Comparison of ENCODE assay signal across 10 cellular contexts in genomic region chr2:169095631-169096105, GRCh38. TPM values are rescaled to one million over a fixed set of nuclear protein-coding genes. Genes with fewer than 3 reads are reported as not detected.
DNase-seq lines count a peak whose midpoint lies in the region; ATAC-seq, FAIRE-seq and TF ChIP-seq lines count a peak whose summit lies in the region.
"Had no signal": no experiment of that assay in that cellular context is flagged by ENCODE, and none has a peak within 500 bp of the region (broad histone marks: within the 10 kb centered on the region; RNA-seq: fewer than 3 reads in every experiment).

No MANE protein-coding gene starts in this region.

- peak overlapping the region; percentile 74 for H3K27ac ChIP-seq in ACC112 (ENCODE audit: low read depth, low read length)
- no peak overlapping the region for H3K27ac ChIP-seq in SK-N-SH (ENCODE audit: low read depth in 2 of 2, low read length in 1 of 2)
- H3K27ac ChIP-seq: cardiac muscle cell had no signal

- H2AFZ ChIP-seq in ACC112 (ENCODE audit: low read length, unreplicated experiment) (no peak overlapping the region), SK-N-SH (ENCODE audit: low read depth) (no peak overlapping the region)

- intact Hi-C loops in posterior vena cava (cut with DNase I) = no loop called here

- peak in 1 of 2 experiments; percentile 19; a peak in 1 of 4 replicates for TF ChIP-seq EP300 in SK-N-SH (IDR thresholded peaks at IDR 0.05; ENCODE audit: borderline replicate concordance in 1 of 2, low read depth in 1 of 2, low read length in 1 of 2)

- POLR2A ChIA-PET in SK-N-SH (lab: Yijun Ruan, JAX) = no interaction called here

- H3K9ac ChIP-seq in SK-N-SH = no peak overlapping the region

- H3K4me3 ChIP-seq in ACC112 (ENCODE audit: low read depth, low read length) (peak overlapping the region; percentile 60), SK-N-SH (ENCODE audit: low read depth in 2 of 2, low read length in 1 of 2) (no peak overlapping the region; a peak in 1 of 4 replicates), fibroblast of pulmonary artery (replicated peaks; ENCODE audit: low read depth, low read length) (no peak overlapping the region)
- H3K4me3 ChIP-seq: cardiac muscle cell, skin epidermis had no signal

- FAIRE-seq in H54 (lab: Jason Lieb, UNC) = peak; percentile 93

- no peak for TF ChIP-seq CTCF in SK-N-SH (IDR thresholded peaks at IDR 0.05)
- no peak for TF ChIP-seq CTCF in fibroblast of pulmonary artery (IDR thresholded peaks at IDR 0.05; ENCODE audit: low read length, missing control alignments)

- H3K9me3 ChIP-seq in SK-N-SH = no peaks in the 10 kb centered on the region

- H3K27me3 ChIP-seq in ACC112 (ENCODE audit: insufficient read depth, low read length) (no peaks in the 10 kb centered on the region), SK-N-SH (ENCODE audit: insufficient read depth) (no peaks in the 10 kb centered on the region)
- H3K27me3 ChIP-seq: cardiac muscle cell had no signal

- TF ChIP-seq RAD21 in SK-N-SH (IDR thresholded peaks at IDR 0.05; ENCODE audit: low read length) = no peak

- H4K20me1 ChIP-seq in SK-N-SH (ENCODE audit: insufficient read depth) = no peaks in the 10 kb centered on the region

- H3K36me3 ChIP-seq in ACC112 (ENCODE audit: insufficient read depth, low read length) (no peaks in the 10 kb centered on the region), SK-N-SH (replicated peaks in 1 of 2; ENCODE audit: control insufficient read depth in 1 of 2, insufficient read depth in 2 of 2, low read length in 1 of 2) (no peaks in the 10 kb centered on the region)
- H3K36me3 ChIP-seq: cardiac muscle cell had no signal

- ATAC-seq in GM21619 (IDR thresholded peaks at IDR 0.05; ENCODE audit: unreplicated experiment) = no peak
- ATAC-seq in HG02840 (IDR thresholded peaks at IDR 0.05; ENCODE audit: low FRiP score, unreplicated experiment) = no peak

- DNase-seq in H54 (ENCODE audit: insufficient read length, low spot score) = peak; percentile 42
- no peak for DNase-seq in SK-N-SH
- DNase-seq in fibroblast of pulmonary artery (ENCODE audit: low read depth) = peak; percentile 96
- no peak for DNase-seq in globus pallidus (ENCODE audit: low spot score)
- DNase-seq in posterior vena cava (ENCODE audit: low spot score) = no peak

- no peaks in the 10 kb centered on the region for H3K79me2 ChIP-seq in ACC112 (ENCODE audit: control insufficient read depth, insufficient read depth, low read length, unreplicated experiment)
- no peaks in the 10 kb centered on the region for H3K79me2 ChIP-seq in SK-N-SH (ENCODE audit: insufficient read depth)

- CTCF ChIA-PET in SK-N-SH (lab: Yijun Ruan, JAX) = interaction anchor here (1.1 to 2.8 kb wide), 4 partner anchors 14 to 126 kb away, joined by 3 to 14 read pairs (median 5); no protein-coding TSS in a partner anchor

- H3K9me2 ChIP-seq in SK-N-SH = no peaks in the 10 kb centered on the region

- H3K4me1 ChIP-seq in ACC112 (ENCODE audit: control insufficient read depth, insufficient read depth, low read length, unreplicated experiment) = peaks cover 49% of the 10 kb centered on the region
- no peaks in the 10 kb centered on the region for H3K4me1 ChIP-seq in SK-N-SH (ENCODE audit: control insufficient read depth in 1 of 2, insufficient read depth in 2 of 2, low read depth in 1 of 2, low read length in 1 of 2)

- 37% methylated on average over 5 of the region's 5 CpGs for WGBS in SK-N-SH (ENCODE audit: low lambda C conversion rate)

- H3F3A ChIP-seq in SK-N-SH (replicated peaks; ENCODE audit: insufficient read depth) = no peaks in the 10 kb centered on the region

- peak overlapping the region; percentile 64; the same call in 1 of the 2 replicates for H3K4me2 ChIP-seq in SK-N-SH

- TF ChIP-seq POLR2A in H54 (IDR thresholded peaks at IDR 0.05; ENCODE audit: low read depth, low read length) = no peak

TF ChIP-seq in SK-N-SH, 30 proteins besides CTCF, POLR2A, EP300 and RAD21:
- TF ChIP-seq, protein P1, sequence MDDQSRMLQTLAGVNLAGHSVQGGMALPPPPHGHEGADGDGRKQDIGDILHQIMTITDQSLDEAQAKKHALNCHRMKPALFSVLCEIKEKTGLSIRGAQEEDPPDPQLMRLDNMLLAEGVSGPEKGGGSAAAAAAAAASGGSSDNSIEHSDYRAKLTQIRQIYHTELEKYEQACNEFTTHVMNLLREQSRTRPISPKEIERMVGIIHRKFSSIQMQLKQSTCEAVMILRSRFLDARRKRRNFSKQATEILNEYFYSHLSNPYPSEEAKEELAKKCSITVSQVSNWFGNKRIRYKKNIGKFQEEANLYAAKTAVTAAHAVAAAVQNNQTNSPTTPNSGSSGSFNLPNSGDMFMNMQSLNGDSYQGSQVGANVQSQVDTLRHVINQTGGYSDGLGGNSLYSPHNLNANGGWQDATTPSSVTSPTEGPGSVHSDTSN (IDR thresholded peaks at IDR 0.05) = peak; percentile 43; the same call in 1 of the 2 replicates
- no peak for TF ChIP-seq GABPA (IDR thresholded peaks at IDR 0.05; ENCODE audit: low read depth)
- TF ChIP-seq YY1 (IDR thresholded peaks at IDR 0.05; ENCODE audit: low read depth) = no peak
- TF ChIP-seq TEAD4 (IDR thresholded peaks at IDR 0.05; ENCODE audit: borderline replicate concordance, insufficient read depth) = peak; percentile 12; the same call in 1 of the 2 replicates
- peak; percentile 61; the same call in 1 of the 2 replicates for TF ChIP-seq FOSL2 (IDR thresholded peaks at IDR 0.05; ENCODE audit: borderline replicate concordance, low read depth)
- no peak for TF ChIP-seq RFX5 (IDR thresholded peaks at IDR 0.05; ENCODE audit: low read length)
- TF ChIP-seq NFIC (IDR thresholded peaks at IDR 0.05; ENCODE audit: borderline replicate concordance) = peak; percentile 63; the same call in 1 of the 2 replicates
- peak; percentile 79 for TF ChIP-seq TCF12 (IDR thresholded peaks at IDR 0.05)
- peak; percentile 33; the same call in 1 of the 2 replicates for TF ChIP-seq JUND (IDR thresholded peaks at IDR 0.05)

RNA-seq across cellular contexts. Expression of gene DHRS9, which starts 26.3 kb away (rescaled TPM):
- not detected in 2 replicates for polyA plus RNA-seq in SK-N-SH (2012; rRNA removed)
- polyA plus RNA-seq in SK-N-SH (2012; cell fraction: cytosol; rRNA removed) = not detected in 2 replicates
- not detected in 2 replicates for polyA plus RNA-seq in SK-N-SH (2012; cell fraction: nucleus; rRNA removed)
- under 1 TPM; 0.48 to 0.93 TPM for total RNA-seq in posterior vena cava
- total RNA-seq: cardiac muscle cell had no signal

Comparison
In these comparisons a context has a peak if more than half of its experiments do, and no peak if none do; other contexts are left out.
1. DNase-seq: peak in H54 (single experiment) and fibroblast of pulmonary artery (single experiment); none in SK-N-SH (single experiment), globus pallidus (single experiment) and posterior vena cava (single experiment).